ENCODE assay signal across 16 cellular contexts in genomic region chr4:13706130-13706529, GRCh38.
A peak's percentile ranks its signal among the peaks of the same experiment; 100 is the strongest.
DNase-seq lines count a peak whose midpoint lies in the region; ATAC-seq, FAIRE-seq and TF ChIP-seq lines count a peak whose summit lies in the region.
"Had no signal": no experiment of that assay in that cellular context is flagged by ENCODE, and none has a peak within 500 bp of the region (broad histone marks: within the 10 kb centered on the region; RNA-seq: fewer than 3 reads in every experiment).

No MANE protein-coding gene starts in this region.

- H3K4me3 ChIP-seq in bronchial epithelial cell (ENCODE audit: low read depth, low read length) (no peak overlapping the region), keratinocyte (ENCODE audit: control insufficient read depth in 2 of 3, extremely low read depth in 1 of 3, insufficient read depth in 2 of 3, low read depth in 1 of 3, low read length in 3 of 3) (peak overlapping the region; percentile 17 to 65 (median 57)), smooth muscle cell (no peak overlapping the region), HAP-1 (no peak overlapping the region)
- H3K4me3 ChIP-seq: spleen, thoracic aorta had no signal

- H3K4me2 ChIP-seq in keratinocyte (ENCODE audit: control insufficient read depth, extremely low read depth, insufficient read depth, low read depth, low read length), result peak overlapping the region; percentile 88
- no peak overlapping the region for H3K4me2 ChIP-seq in smooth muscle cell

- peak overlapping the region; percentile 80 for H3K9ac ChIP-seq in keratinocyte (ENCODE audit: control insufficient read depth, extremely low read depth, insufficient read depth, low read length)
- peak overlapping the region; percentile 71 for H3K9ac ChIP-seq in smooth muscle cell (ENCODE audit: low read depth)

- no peak for ATAC-seq in GM18867 (IDR thresholded peaks at IDR 0.05; ENCODE audit: unreplicated experiment)
- ATAC-seq: naive thymus-derived CD4-positive, alpha-beta T cell; WTC11 had no signal

- H3K9me3 ChIP-seq in keratinocyte (ENCODE audit: control insufficient read depth, low read depth, low read length), result no peaks in the 10 kb centered on the region
- H3K9me3 ChIP-seq in smooth muscle cell (replicated peaks; ENCODE audit: low read depth), result no peaks in the 10 kb centered on the region
- H3K9me3 ChIP-seq in HAP-1, result no peaks in the 10 kb centered on the region
- H3K9me3 ChIP-seq: spleen, thoracic aorta had no signal

- no peaks in the 10 kb centered on the region for H3K79me2 ChIP-seq in keratinocyte (ENCODE audit: control insufficient read depth, insufficient read depth, low read length)
- H3K79me2 ChIP-seq in smooth muscle cell (ENCODE audit: low read depth), result no peaks in the 10 kb centered on the region

- no peaks in the 10 kb centered on the region for H3F3A ChIP-seq in smooth muscle cell (ENCODE audit: low read depth)

- H3K36me3 ChIP-seq in bronchial epithelial cell (ENCODE audit: control insufficient read depth, insufficient read depth, low read length) (no peaks in the 10 kb centered on the region), keratinocyte (ENCODE audit: control insufficient read depth in 2 of 2, extremely low read depth in 1 of 2, insufficient read depth in 2 of 2, low read length in 2 of 2) (no peaks in the 10 kb centered on the region), smooth muscle cell (ENCODE audit: low read depth) (no peaks in the 10 kb centered on the region), HAP-1 (replicated peaks) (no peaks in the 10 kb centered on the region)
- H3K36me3 ChIP-seq: spleen, thoracic aorta had no signal

- FAIRE-seq in bronchial epithelial cell (lab: Jason Lieb, UNC), result no peak
- peak; percentile 78 for FAIRE-seq in keratinocyte (lab: Jason Lieb, UNC)

- no peaks in the 10 kb centered on the region for H3K9me1 ChIP-seq in keratinocyte (ENCODE audit: control insufficient read depth, extremely low read depth, insufficient read depth, low read length)

- in situ Hi-C loops in HAP-1 (cut with MboI; ENCODE audit: low sequenced_read_pairs), result no loop called here

- H3K4me1 ChIP-seq in keratinocyte (ENCODE audit: control insufficient read depth, extremely low read depth, insufficient read depth, low read length) (peaks cover 44% of the 10 kb centered on the region), smooth muscle cell (ENCODE audit: low read depth) (no peaks in the 10 kb centered on the region), HAP-1 (no peaks in the 10 kb centered on the region)
- H3K4me1 ChIP-seq: spleen had no signal

- dilution Hi-C loops in keratinocyte (cut with MboI; ENCODE audit: extremely low pct_ligation_motif_present, low sequenced_read_pairs), result no loop called here

- H2AFZ ChIP-seq in keratinocyte (ENCODE audit: control insufficient read depth, low read length) (peak overlapping the region; percentile 79), smooth muscle cell (ENCODE audit: low read depth) (no peak overlapping the region)

- no peak for TF ChIP-seq CTCF in bronchial epithelial cell (IDR thresholded peaks at IDR 0.05; ENCODE audit: insufficient read depth, low read length, severe bottlenecking)
- no peak for TF ChIP-seq CTCF in keratinocyte (optimal IDR thresholded peaks at IDR 0.05 in 1 of 3, IDR thresholded peaks at IDR 0.05 in 1 of 3, conservative IDR thresholded peaks at IDR 0.05 in 1 of 3; ENCODE audit: extremely low read depth in 1 of 3, insufficient read depth in 2 of 3, low read length in 3 of 3)
- no peak for TF ChIP-seq CTCF in smooth muscle cell (IDR thresholded peaks at IDR 0.05; ENCODE audit: borderline replicate concordance, insufficient read depth, poor library complexity, severe bottlenecking)

- no peaks in the 10 kb centered on the region for H3K27me3 ChIP-seq in bronchial epithelial cell (ENCODE audit: control insufficient read depth, insufficient read depth, low read length)
- no peaks in the 10 kb centered on the region for H3K27me3 ChIP-seq in keratinocyte (ENCODE audit: control insufficient read depth, extremely low read depth, insufficient read depth, low read length)
- H3K27me3 ChIP-seq in smooth muscle cell (ENCODE audit: low read depth), result no peaks in the 10 kb centered on the region
- H3K27me3 ChIP-seq in HAP-1 (ENCODE audit: low read depth), result no peaks in the 10 kb centered on the region
- H3K27me3 ChIP-seq: spleen had no signal

- H4K20me1 ChIP-seq in keratinocyte (ENCODE audit: control insufficient read depth, extremely low read depth, insufficient read depth, low read length), result no peaks in the 10 kb centered on the region
- no peaks in the 10 kb centered on the region for H4K20me1 ChIP-seq in smooth muscle cell (ENCODE audit: low read depth)

- peak overlapping the region; percentile 98 for H3K27ac ChIP-seq in keratinocyte (ENCODE audit: control insufficient read depth, insufficient read depth, low read length)
- peak overlapping the region; percentile 89 for H3K27ac ChIP-seq in smooth muscle cell (ENCODE audit: low read depth)
- H3K27ac ChIP-seq: spleen, thoracic aorta had no signal

- DNase-seq in NCI-H146 (lab: John Stamatoyannopoulos, UW) (peak; percentile 15), NCI-H146 treated with DMSO at 0.1 percent for 48 hours (lab: John Stamatoyannopoulos, UW; ENCODE audit: unreplicated experiment) (no peak), bronchial epithelial cell (ENCODE audit: low read depth) (peak; percentile 86), keratinocyte (ENCODE audit: low read depth, low spot score) (peak; percentile 46), smooth muscle cell (lab: John Stamatoyannopoulos, UW; ENCODE audit: unreplicated experiment) (no peak), NCI-H1436 (lab: John Stamatoyannopoulos, UW) (no peak), HAP-1 (ENCODE audit: low spot score in 2 of 2) (no peak)
- DNase-seq: activated naive CD8-positive, alpha-beta T cell treated with anti-CD3 and anti-CD28 coated beads for 36 hours; immature natural killer cell; IMR-90; naive thymus-derived CD4-positive, alpha-beta T cell; NCI-H187; spleen had no signal

Comparison
In these comparisons a context has a peak if more than half of its experiments do, and no peak if none do; other contexts are left out.
1. DNase-seq: peak in NCI-H146 (single experiment), bronchial epithelial cell (single experiment) and keratinocyte (single experiment); none in NCI-H146 treated with DMSO at 0.1 percent for 48 hours (single experiment), smooth muscle cell (single experiment), NCI-H1436 (single experiment) and HAP-1 (0 of 2).
2. H3K4me3 ChIP-seq: peak in keratinocyte (3 of 3); none in bronchial epithelial cell (single experiment), smooth muscle cell (single experiment) and HAP-1 (single experiment).